17 cellular contexts compared by ENCODE assay signal in genomic region chr22:48707749-48708557, GRCh38.
"Had no signal": no experiment of that assay in that cellular context is flagged by ENCODE, and none has a peak within 500 bp of the region (broad histone marks: within the 10 kb centered on the region; RNA-seq: fewer than 3 reads in every experiment).

No MANE protein-coding gene starts in this region.

- H3K4me3 ChIP-seq: coronary artery, heart left ventricle, lung, prostate gland, SJCRH30, smooth muscle cell, stomach had no signal

- DNase-seq: activated CD4-positive, CD25-positive, alpha-beta regulatory T cell treated with anti-CD3 and anti-CD28 coated beads, Interleukin-2, amount 50 U/mL, for 72 hours; activated CD8-positive, alpha-beta memory T cell treated with anti-CD3 and anti-CD28 coated beads for 24 hours; activated naive CD4-positive, alpha-beta T cell treated with Interleukin-2 at 50 U/mL for 16 hours; anterior cingulate cortex; brain microvascular endothelial cell; nephron progenitor cell; occipital lobe; SJCRH30; stimulated activated CD4-positive, alpha-beta T cell treated with anti-CD3 and anti-CD28 coated beads, Interleukin-4, amount 100 ng/mL, for 24 hours; stomach had no signal

- H3K27me3 ChIP-seq: brain microvascular endothelial cell, SJCRH30, stomach had no signal

- ATAC-seq: heart left ventricle; right cardiac atrium; stimulated activated effector memory CD8-positive, alpha-beta T cell treated with anti-CD3 and anti-CD28 coated beads, Interleukin-12 subunit alpha, Interleukin-12 subunit beta, amount 100 ng/mL, for 72 hours had no signal

- H3K36me3 ChIP-seq: brain microvascular endothelial cell, heart left ventricle, prostate gland, SJCRH30, stomach had no signal

- H3K4me1 ChIP-seq: heart left ventricle, prostate gland, SJCRH30 had no signal

- H3K27ac ChIP-seq: brain microvascular endothelial cell, coronary artery, heart left ventricle, prostate gland, SJCRH30, stomach had no signal

- H3K9me3 ChIP-seq: heart left ventricle, prostate gland, SJCRH30 had no signal
